ENCODE assay signal across 31 cellular contexts in the genomic region with DNA sequence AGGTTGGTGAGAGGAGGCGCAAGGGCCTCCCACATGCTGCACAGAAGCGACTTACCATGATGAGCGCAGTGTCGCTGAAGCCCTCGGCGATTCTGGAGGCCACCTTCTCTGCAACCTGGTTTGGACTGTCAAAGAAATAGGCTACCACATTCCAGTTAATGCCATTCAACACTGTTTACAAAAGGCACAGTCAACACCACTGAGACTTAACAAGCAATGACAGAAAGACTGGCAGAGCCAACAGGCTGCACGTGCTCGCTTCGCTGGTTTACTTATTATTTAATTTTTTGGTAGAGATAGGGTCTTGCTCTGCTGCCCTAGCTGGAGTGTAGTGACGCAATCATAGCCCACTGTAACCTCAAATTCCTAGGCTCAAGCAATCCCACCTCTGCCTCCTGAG. TPM values are rescaled to one million over a fixed set of nuclear protein-coding genes. Genes with fewer than 3 reads are reported as not detected.
"Had no signal": no experiment of that assay in that cellular context is flagged by ENCODE, and none has a peak within 500 bp of the region (broad histone marks: within the 10 kb centered on the region; RNA-seq: fewer than 3 reads in every experiment).

No MANE protein-coding gene starts in this region.

- H3K4me3 ChIP-seq: ascending aorta, cardiac muscle cell, SJSA1 had no signal

- H3K9me3 Mint-ChIP-seq: activated CD4-positive, alpha-beta T cell treated with anti-CD3 and anti-CD28 coated beads, Interleukin-2, amount 10 ng/mL, durations not matched to agents 7 days and 5 days; activated naive CD4-positive, alpha-beta T cell treated with anti-CD3 and anti-CD28 coated beads, Interleukin-2, amount 50 U/mL, for 24 hours; activated naive CD8-positive, alpha-beta T cell treated with anti-CD3 and anti-CD28 coated beads, Interleukin-2, amount 10 ng/mL, durations not matched to agents 7 days and 5 days; activated T-cell treated with anti-CD3 and anti-CD28 coated beads, Interleukin-2, amount 50 U/mL, for 24 hours; activated T-helper 2 cell treated with anti-CD3 and anti-CD28 coated beads, Interferon-gamma antibody, Interleukin-2, Interleukin-4, amounts not matched to agents 10 μg/mL and 5 μg/mL and 100 μg/mL, durations not matched to agents 14 hours and 24 hours and 36 hours; central memory CD8-positive, alpha-beta T cell had no signal

- H3K9ac ChIP-seq: KMS-11 had no signal

- H3K4me3 Mint-ChIP-seq: activated CD4-positive, alpha-beta T cell treated with anti-CD3 and anti-CD28 coated beads for 36 hours; activated CD4-positive, alpha-beta T cell treated with anti-CD3 and anti-CD28 coated beads, Interleukin-2, amount 10 ng/mL, durations not matched to agents 7 days and 5 days; activated CD8-positive, alpha-beta T cell treated with anti-CD3 and anti-CD28 coated beads, Interleukin-2, amount 10 ng/mL, durations not matched to agents 7 days and 5 days; activated naive CD4-positive, alpha-beta T cell treated with anti-CD3 and anti-CD28 coated beads, Interleukin-2, amount 50 U/mL, for 24 hours; activated naive CD8-positive, alpha-beta T cell treated with anti-CD3 and anti-CD28 coated beads, Interleukin-2, amount 10 ng/mL, durations not matched to agents 7 days and 5 days; activated T-cell treated with anti-CD3 and anti-CD28 coated beads, Interleukin-2, amount 50 U/mL, for 24 hours; central memory CD8-positive, alpha-beta T cell had no signal

- H3K9me3 ChIP-seq: ascending aorta, SJSA1 had no signal

- ATAC-seq: activated CD4-positive, alpha-beta T cell treated with anti-CD3 and anti-CD28 coated beads for 36 hours; activated CD4-positive, CD25-positive, alpha-beta regulatory T cell treated with anti-CD3 and anti-CD28 coated beads, Interleukin-2, amount 50 U/mL, for 24 hours; activated CD8-positive, alpha-beta T cell treated with anti-CD3 and anti-CD28 coated beads, Interleukin-2, amount 10 ng/mL, durations not matched to agents 7 days and 5 days; Panc1 had no signal

- DNase-seq: activated CD4-positive, alpha-beta T cell treated with anti-CD3 and anti-CD28 coated beads for 36 hours; activated CD4-positive, alpha-beta T cell treated with anti-CD3 and anti-CD28 coated beads, Interleukin-2, amount 10 ng/mL, durations not matched to agents 7 days and 5 days; activated CD4-positive, alpha-beta T cell treated with anti-CD3 and anti-CD28 coated beads, Interleukin-2, amount 50 U/mL, for 48 hours; activated CD8-positive, alpha-beta T cell treated with anti-CD3 and anti-CD28 coated beads, Interleukin-2, amount 10 ng/mL, durations not matched to agents 7 days and 5 days; activated gamma-delta T cell; activated naive CD4-positive, alpha-beta T cell treated with Interleukin-2 at 50 U/mL for 16 hours; activated naive CD8-positive, alpha-beta T cell treated with anti-CD3 and anti-CD28 coated beads, Interleukin-2, amount 10 ng/mL, durations not matched to agents 7 days and 5 days; activated T-cell treated with anti-CD3 and anti-CD28 coated beads, Interleukin-2, amount 50 U/mL, for 24 hours; NCI-H1417; NCI-H146; NCI-H187; NCI-H2081 treated with DMSO at 0.1 percent for 48 hours; NCI-H226; NCI-H446 treated with DMSO at 0.1 percent for 48 hours; NCI-H69; SHP77 treated with DMSO at 0.1 percent for 48 hours; SW 1271; T-helper 1 cell; T-helper 2 cell; T1000 had no signal

- H3K27me3 Mint-ChIP-seq: activated CD4-positive, alpha-beta T cell treated with anti-CD3 and anti-CD28 coated beads for 36 hours; activated CD4-positive, alpha-beta T cell treated with anti-CD3 and anti-CD28 coated beads, Interleukin-2, amount 10 ng/mL, durations not matched to agents 7 days and 5 days; activated naive CD4-positive, alpha-beta T cell treated with anti-CD3 and anti-CD28 coated beads, Interleukin-2, amount 50 U/mL, for 24 hours; activated naive CD8-positive, alpha-beta T cell treated with anti-CD3 and anti-CD28 coated beads, Interleukin-2, amount 10 ng/mL, durations not matched to agents 7 days and 5 days; activated T-cell treated with anti-CD3 and anti-CD28 coated beads, Interleukin-2, amount 50 U/mL, for 24 hours; central memory CD8-positive, alpha-beta T cell had no signal

- H3K27ac Mint-ChIP-seq: activated CD4-positive, alpha-beta T cell treated with anti-CD3 and anti-CD28 coated beads for 36 hours; activated CD4-positive, alpha-beta T cell treated with anti-CD3 and anti-CD28 coated beads, Interleukin-2, amount 10 ng/mL, durations not matched to agents 7 days and 5 days; activated CD8-positive, alpha-beta T cell treated with anti-CD3 and anti-CD28 coated beads, Interleukin-2, amount 10 ng/mL, durations not matched to agents 7 days and 5 days; activated naive CD4-positive, alpha-beta T cell treated with anti-CD3 and anti-CD28 coated beads, Interleukin-2, amount 50 U/mL, for 24 hours; activated naive CD8-positive, alpha-beta T cell treated with anti-CD3 and anti-CD28 coated beads, Interleukin-2, amount 10 ng/mL, durations not matched to agents 7 days and 5 days; activated T-cell treated with anti-CD3 and anti-CD28 coated beads, Interleukin-2, amount 50 U/mL, for 24 hours; activated T-helper 2 cell treated with anti-CD3 and anti-CD28 coated beads, Interferon-gamma antibody, Interleukin-2, Interleukin-4, amounts not matched to agents 10 μg/mL and 5 μg/mL and 100 μg/mL, durations not matched to agents 14 hours and 24 hours and 36 hours had no signal

- FAIRE-seq: TTC549 had no signal

- H3K4me1 Mint-ChIP-seq: activated CD4-positive, alpha-beta T cell treated with anti-CD3 and anti-CD28 coated beads, Interleukin-2, amount 10 ng/mL, durations not matched to agents 7 days and 5 days had no signal

- H3K4me2 ChIP-seq: KMS-11 had no signal

- H3K27ac ChIP-seq: KMS-11, SJSA1 had no signal

- H3K27me3 ChIP-seq: ascending aorta, cardiac muscle cell, SJSA1 had no signal

RNA-seq across cellular contexts. Expression of a gene that starts 30.3 kb away (rescaled TPM):
- total RNA-seq: activated T-helper 2 cell treated with anti-CD3 and anti-CD28 coated beads, Interferon-gamma antibody, Interleukin-2, Interleukin-4, amounts not matched to agents 10 μg/mL and 5 μg/mL and 100 μg/mL, durations not matched to agents 14 hours and 24 hours and 36 hours; ascending aorta; LHCN-M2 had no signal
